1 cellular context compared by ENCODE assay signal in genomic region chr20:10674684-10675455, GRCh38.
TF ChIP-seq lines count a peak whose summit lies in the region.

No MANE protein-coding gene starts in this region.

TF ChIP-seq in HepG2, 621 proteins besides CTCF, POLR2A, EP300 and RAD21 (continued from another document and continues in another):
- TF ChIP-seq ZNF407 (CRISPR knock-in tag; IDR thresholded peaks at IDR 0.05; ENCODE audit: not compliant biosample characterization) (peak; percentile 35), GTF2F1 (IDR thresholded peaks at IDR 0.05; ENCODE audit: low read length) (0 out of 2 replicates have a peak, but pooled peaks have one; percentile 36), ZBTB7A (CRISPR knock-in tag; IDR thresholded peaks at IDR 0.05) (0 out of 2 replicates have a peak, but pooled peaks have one; percentile 33), KIAA2018 (CRISPR knock-in tag; IDR thresholded peaks at IDR 0.05; ENCODE audit: borderline replicate concordance) (0 out of 2 replicates have a peak, but pooled peaks have one; percentile 51), ATF2 (CRISPR knock-in tag; IDR thresholded peaks at IDR 0.05) (no peak; the same call in 1 of the 2 replicates), DNMT1 (CRISPR knock-in tag; IDR thresholded peaks at IDR 0.05) (no peak), NFE2 (CRISPR knock-in tag; IDR thresholded peaks at IDR 0.05) (no peak), FOXO1 (CRISPR knock-in tag; IDR thresholded peaks at IDR 0.05) (peak; percentile 43), THAP9 (CRISPR knock-in tag; IDR thresholded peaks at IDR 0.05; ENCODE audit: borderline replicate concordance) (peak; percentile 39; the same call in 1 of the 2 replicates), HDAC1 (CRISPR knock-in tag; IDR thresholded peaks at IDR 0.05) (0 out of 2 replicates have a peak, but pooled peaks have one; percentile 23), CEBPG (CRISPR knock-in tag; IDR thresholded peaks at IDR 0.05) (peak; percentile 45), HNRNPH1 (optimal IDR thresholded peaks at IDR 0.05; ENCODE audit: low read depth, low read length) (no peak), ZNF30 (CRISPR knock-in tag; IDR thresholded peaks at IDR 0.05) (no peak), EHMT2 (IDR thresholded peaks at IDR 0.05; ENCODE audit: borderline replicate concordance, low read depth, low read length) (no peak; the same call in 1 of the 2 replicates), KDM2A (CRISPR knock-in tag; IDR thresholded peaks at IDR 0.05; ENCODE audit: borderline replicate concordance, low read depth) (peak; percentile 75; the same call in 1 of the 2 replicates), TCF7 (IDR thresholded peaks at IDR 0.05; ENCODE audit: low read depth) (no peak), SMARCC2 (IDR thresholded peaks at IDR 0.05) (0 out of 2 replicates have a peak, but pooled peaks have one; percentile 4), ZNF274 (CRISPR knock-in tag; IDR thresholded peaks at IDR 0.05) (peak; percentile 53; the same call in 1 of the 2 replicates), NR3C1 (CRISPR knock-in tag; IDR thresholded peaks at IDR 0.05) (no peak), ZNF292 (CRISPR knock-in tag; IDR thresholded peaks at IDR 0.05; ENCODE audit: borderline replicate concordance, low read depth) (peak; percentile 68; the same call in 1 of the 2 replicates), KMT2A (CRISPR knock-in tag; IDR thresholded peaks at IDR 0.05) (peak; percentile 55; the same call in 1 of the 2 replicates), JUND (CRISPR knock-in tag; IDR thresholded peaks at IDR 0.05) (0 out of 2 replicates have a peak, but pooled peaks have one; percentile 47), MXI1 (IDR thresholded peaks at IDR 0.05; ENCODE audit: borderline replicate concordance, low read depth, low read length) (peak; percentile 56; the same call in 1 of the 3 replicates), SRSF9 (IDR thresholded peaks at IDR 0.05; ENCODE audit: borderline replicate concordance, insufficient read depth, low read depth, low read length, poor library complexity, severe bottlenecking) (no peak), ZNF720 (CRISPR knock-in tag; IDR thresholded peaks at IDR 0.05) (no peak), HDAC2 (CRISPR knock-in tag; IDR thresholded peaks at IDR 0.05) (peak; percentile 66), ARNTL (CRISPR knock-in tag; IDR thresholded peaks at IDR 0.05) (peak; percentile 11; the same call in 1 of the 2 replicates), MLLT10 (CRISPR knock-in tag; IDR thresholded peaks at IDR 0.05) (no peak), MIER3 (CRISPR knock-in tag; IDR thresholded peaks at IDR 0.05; ENCODE audit: borderline replicate concordance) (peak; percentile 62; the same call in 1 of the 2 replicates), ZHX1 (CRISPR knock-in tag; IDR thresholded peaks at IDR 0.05; ENCODE audit: low read depth) (no peak)
